Comparison of ENCODE assay signal across 8 cellular contexts in genomic region chr13:107203146-107203847, GRCh38.
DNase-seq lines count a peak whose midpoint lies in the region; ATAC-seq and TF ChIP-seq lines count a peak whose summit lies in the region.

No MANE protein-coding gene starts in this region.

- no peaks in the 10 kb centered on the region for H3K36me3 Mint-ChIP-seq in activated CD4-positive, alpha-beta memory T cell treated with anti-CD3 and anti-CD28 coated beads for 36 hours

- ATAC-seq in GM18858 (IDR thresholded peaks at IDR 0.05; ENCODE audit: unreplicated experiment): peak; percentile 48

- H3K4me1 Mint-ChIP-seq in activated CD4-positive, alpha-beta memory T cell treated with anti-CD3 and anti-CD28 coated beads for 36 hours (ENCODE audit: low read depth): no peaks in the 10 kb centered on the region

- no peaks in the 10 kb centered on the region for H3K9me3 ChIP-seq in esophagus muscularis mucosa

- no peak overlapping the region for H3K27ac Mint-ChIP-seq in activated CD4-positive, alpha-beta memory T cell treated with anti-CD3 and anti-CD28 coated beads for 36 hours

- CTCF ChIA-PET in activated CD4-positive, alpha-beta memory T cell treated with anti-CD3 and anti-CD28 coated beads for 36 hours (lab: Charles Lee): interaction anchor here (0.5 to 1.9 kb wide), 10 partner anchors 9 to 953 kb away, joined by 3 to 7 read pairs (median 3); no protein-coding TSS in a partner anchor

- no peak overlapping the region for H3K4me3 ChIP-seq in LNCaP clone FGC (ENCODE audit: low read depth, low read length)
- H3K4me3 ChIP-seq in esophagus muscularis mucosa: no peak overlapping the region

- H3K27me3 Mint-ChIP-seq in activated CD4-positive, alpha-beta memory T cell treated with anti-CD3 and anti-CD28 coated beads for 36 hours: no peaks in the 10 kb centered on the region

- no peak for TF ChIP-seq POLR2A in esophagus muscularis mucosa (IDR thresholded peaks at IDR 0.05; ENCODE audit: low read depth)

- no peak for TF ChIP-seq EP300 in esophagus muscularis mucosa (IDR thresholded peaks at IDR 0.05)

- peaks cover 0 to 12% (median 3%) of the 10 kb centered on the region in 4 donors for H3K4me1 ChIP-seq in esophagus muscularis mucosa

- H3K4me3 Mint-ChIP-seq in activated CD4-positive, alpha-beta memory T cell treated with anti-CD3 and anti-CD28 coated beads for 36 hours: no peak overlapping the region

- no peaks in the 10 kb centered on the region for H3K9me3 Mint-ChIP-seq in activated CD4-positive, alpha-beta memory T cell treated with anti-CD3 and anti-CD28 coated beads for 36 hours

- H3K27ac ChIP-seq in esophagus muscularis mucosa (replicated peaks in 1 of 4): peak overlapping the region; percentile 15 to 63 (median 56)

- peak; percentile 62 for TF ChIP-seq CTCF in LNCaP clone FGC (IDR thresholded peaks at IDR 0.05; ENCODE audit: control insufficient read depth, extremely low read depth, insufficient read depth)
- peak in 1 of 3 experiments; percentile 38 for TF ChIP-seq CTCF in esophagus muscularis mucosa (IDR thresholded peaks at IDR 0.05)

- intact Hi-C loops in esophagus muscularis mucosa (cut with DNase I): no loop called here
- intact Hi-C loops in activated CD4-positive, alpha-beta memory T cell treated with anti-CD3 and anti-CD28 coated beads for 36 hours (cut with micrococcal nuclease): no loop called here

- POLR2A ChIA-PET in activated CD4-positive, alpha-beta memory T cell treated with anti-CD3 and anti-CD28 coated beads for 36 hours (lab: Charles Lee): interaction anchor here (0.7 kb wide), 1 partner anchor 24 kb away, joined by 3 read pairs; no protein-coding TSS in a partner anchor

- peaks cover 0 to 14% (median 0%) of the 10 kb centered on the region in 4 donors for H3K27me3 ChIP-seq in esophagus muscularis mucosa

- no peaks in the 10 kb centered on the region for H3K36me3 ChIP-seq in esophagus muscularis mucosa

- no peak for DNase-seq in LNCaP clone FGC (ENCODE audit: low read depth)
- no peak for DNase-seq in esophagus muscularis mucosa (ENCODE audit: extremely low spot score)
- DNase-seq in pulmonary artery endothelial cell (ENCODE audit: low read depth, low spot score): peak; percentile 71
- DNase-seq in NCI-H1105 (lab: John Stamatoyannopoulos, UW): no peak
- DNase-seq in activated CD4-positive, alpha-beta memory T cell treated with anti-CD3 and anti-CD28 coated beads for 36 hours: no peak
- no peak for DNase-seq in stimulated activated CD4-positive, alpha-beta T cell treated with anti-CD3 and anti-CD28 coated beads, Interleukin-1b, Interleukin-23, amount 100 ng/mL, for 48 hours
- no peak for DNase-seq in globus pallidus (ENCODE audit: low spot score)

- 75% methylated on average over 11 of the region's 11 CpGs for WGBS in esophagus muscularis mucosa
